Comparison of ENCODE assay signal across 16 cellular contexts in genomic region chr1:63012339-63012738, GRCh38.
A peak's percentile ranks its signal among the peaks of the same experiment; 100 is the strongest.
DNase-seq lines count a peak whose midpoint lies in the region; ATAC-seq, FAIRE-seq and TF ChIP-seq lines count a peak whose summit lies in the region.
"Had no signal": no experiment of that assay in that cellular context is flagged by ENCODE, and none has a peak within 500 bp of the region (broad histone marks: within the 10 kb centered on the region; RNA-seq: fewer than 3 reads in every experiment).

No MANE protein-coding gene starts in this region.

- TF ChIP-seq CTCF in body of pancreas (IDR thresholded peaks at IDR 0.05): no peak
- no peak for TF ChIP-seq CTCF in fibroblast of pulmonary artery (IDR thresholded peaks at IDR 0.05; ENCODE audit: low read length, missing control alignments)

- H3K36me3 ChIP-seq in body of pancreas (replicated peaks in 1 of 2; ENCODE audit: insufficient read depth in 1 of 2, low read depth in 2 of 2): no peaks in the 10 kb centered on the region
- H3K36me3 ChIP-seq in small intestine (ENCODE audit: control insufficient read depth in 2 of 2, insufficient read depth in 2 of 2, low read length in 2 of 2): no peaks in the 10 kb centered on the region
- H3K36me3 ChIP-seq: BLaER1 had no signal

- no peaks in the 10 kb centered on the region for H3K9me3 ChIP-seq in body of pancreas
- no peaks in the 10 kb centered on the region for H3K9me3 ChIP-seq in small intestine (ENCODE audit: control insufficient read depth, low read depth)
- H3K9me3 ChIP-seq: BLaER1 had no signal

- no peak for TF ChIP-seq POLR2A in body of pancreas (IDR thresholded peaks at IDR 0.05)

- H3K4me3 ChIP-seq in body of pancreas (no peak overlapping the region), fibroblast of pulmonary artery (replicated peaks; ENCODE audit: low read depth, low read length) (no peak overlapping the region), small intestine (ENCODE audit: low read depth in 1 of 2, low read length in 2 of 2) (no peak overlapping the region)
- H3K4me3 ChIP-seq: BLaER1 had no signal

- no peak for FAIRE-seq in small intestine (lab: Jason Lieb, UNC)
- FAIRE-seq: RCC 7860 had no signal

- intact Hi-C loops in body of pancreas (cut with DNase I): no loop called here
- intact Hi-C loops in left colon (cut with DNase I, micrococcal nuclease): no loop called here

- H3K4me1 ChIP-seq in body of pancreas (no peaks in the 10 kb centered on the region), small intestine (ENCODE audit: control insufficient read depth in 2 of 2, insufficient read depth in 1 of 2, low read depth in 1 of 2, low read length in 1 of 2) (no peaks in the 10 kb centered on the region)
- H3K4me1 ChIP-seq: BLaER1 had no signal

- H3K27me3 ChIP-seq in body of pancreas: no peaks in the 10 kb centered on the region
- no peaks in the 10 kb centered on the region for H3K27me3 ChIP-seq in small intestine (ENCODE audit: control insufficient read depth in 2 of 2, insufficient read depth in 2 of 2, low read length in 2 of 2)
- H3K27me3 ChIP-seq: BLaER1 had no signal

- ATAC-seq in body of pancreas (peak; percentile 67), left lobe of liver (peak; percentile 80), GM21360 (IDR thresholded peaks at IDR 0.05; ENCODE audit: unreplicated experiment) (no peak), left colon (no peak)

- DNase-seq in body of pancreas (peak; percentile 27 to 58 (median 42)), fibroblast of pulmonary artery (ENCODE audit: low read depth) (peak; percentile 12), left lobe of liver (ENCODE audit: low spot score) (peak; percentile 66), stromal cell of bone marrow (ENCODE audit: low read depth) (peak; percentile 5), left colon (no peak), small intestine (no peak)
- DNase-seq: CD8-positive, alpha-beta memory T cell; GF-D8; HFFc6; NCI-H1105 treated with DMSO at 0.1 percent for 48 hours; NCI-H187 treated with DMSO at 0.1 percent for 48 hours; NCI-H524; SIG-M5 had no signal

- 32 to 34% methylated on average over 6 of the region's 6 CpGs for WGBS in body of pancreas, 2 donors
- WGBS in small intestine, 3 donors: 69 to 76% (median 73%) methylated on average over 6 of the region's 6 CpGs

- no peak overlapping the region for H3K27ac ChIP-seq in body of pancreas
- no peak overlapping the region for H3K27ac ChIP-seq in small intestine (ENCODE audit: low read depth in 1 of 2, low read length in 1 of 2)
- H3K27ac ChIP-seq: BLaER1 had no signal

Comparison
In these comparisons a context has a peak if more than half of its experiments do, and no peak if none do; other contexts are left out.
1. ATAC-seq: peak in body of pancreas (single experiment) and left lobe of liver (single experiment); none in GM21360 (single experiment) and left colon (single experiment).
2. DNase-seq: peak in body of pancreas (4 of 4), fibroblast of pulmonary artery (single experiment), left lobe of liver (single experiment) and stromal cell of bone marrow (single experiment); none in left colon (0 of 2) and small intestine (single experiment).